Comparison of ENCODE assay signal across 9 cellular contexts in genomic region chr22:40462195-40462988, GRCh38.
DNase-seq lines count a peak whose midpoint lies in the region; ATAC-seq and TF ChIP-seq lines count a peak whose summit lies in the region.
"Had no signal": no experiment of that assay in that cellular context is flagged by ENCODE, and none has a peak within 500 bp of the region (broad histone marks: within the 10 kb centered on the region; RNA-seq: fewer than 3 reads in every experiment).

No MANE protein-coding gene starts in this region.

- DNase-seq in Right ventricle myocardium superior (no peak), Right ventricle myocardium inferior (ENCODE audit: missing footprints) (no peak), lower lobe of right lung (no peak), upper lobe of right lung (no peak), EL (no peak), NCI-H187 treated with DMSO at 0.1 percent for 48 hours (lab: John Stamatoyannopoulos, UW) (no peak)
- DNase-seq in activated T-helper 9 cell treated with anti-CD3 and anti-CD28 coated beads, Interleukin-2, amount 50 U/mL, for 16 hours (ENCODE audit: low read depth), result peak; percentile 14
- DNase-seq: NCI-H774 had no signal

- peak overlapping the region; percentile 49 for H3K4me3 ChIP-seq in lower lobe of right lung
- peak overlapping the region; percentile 50 for H3K4me3 ChIP-seq in upper lobe of right lung

- TF ChIP-seq CTCF in lower lobe of right lung (IDR thresholded peaks at IDR 0.05) (no peak), upper lobe of right lung (IDR thresholded peaks at IDR 0.05) (no peak)

- H3K27ac ChIP-seq in lower lobe of right lung (peak overlapping the region; percentile 70), upper lobe of right lung (peak overlapping the region; percentile 52)

- H3K36me3 ChIP-seq in lower lobe of right lung (peaks cover 18% of the 10 kb centered on the region), upper lobe of right lung (peaks cover 13% of the 10 kb centered on the region)

- H3K27me3 ChIP-seq in lower lobe of right lung (ENCODE audit: low read depth) (no peaks in the 10 kb centered on the region), upper lobe of right lung (no peaks in the 10 kb centered on the region)

- ATAC-seq in Right ventricle myocardium superior (ENCODE audit: poor library complexity) (peak; percentile 22), Right ventricle myocardium inferior (no peak), lower lobe of right lung (peak; percentile 37 to 50), upper lobe of right lung (peak; percentile 45), GM19455 (IDR thresholded peaks at IDR 0.05; ENCODE audit: unreplicated experiment) (no peak)

- peaks cover 17% of the 10 kb centered on the region for H3K4me1 ChIP-seq in lower lobe of right lung
- peaks cover 6% of the 10 kb centered on the region for H3K4me1 ChIP-seq in upper lobe of right lung

- intact Hi-C loops in Right ventricle myocardium superior (cut with DNase I) (no loop called here), Right ventricle myocardium inferior (cut with DNase I) (no loop called here), lower lobe of right lung (cut with DNase I) (no loop called here), upper lobe of right lung (cut with DNase I) (no loop called here)

- H3K9me3 ChIP-seq in lower lobe of right lung (no peaks in the 10 kb centered on the region), upper lobe of right lung (no peaks in the 10 kb centered on the region)

Comparison
In these comparisons a context has a peak if more than half of its experiments do, and no peak if none do; other contexts are left out.
1. ATAC-seq: peak in Right ventricle myocardium superior (single experiment), lower lobe of right lung (2 of 2) and upper lobe of right lung (single experiment); none in Right ventricle myocardium inferior (single experiment) and GM19455 (single experiment).